8 cellular contexts compared by ENCODE assay signal in the genomic region with DNA sequence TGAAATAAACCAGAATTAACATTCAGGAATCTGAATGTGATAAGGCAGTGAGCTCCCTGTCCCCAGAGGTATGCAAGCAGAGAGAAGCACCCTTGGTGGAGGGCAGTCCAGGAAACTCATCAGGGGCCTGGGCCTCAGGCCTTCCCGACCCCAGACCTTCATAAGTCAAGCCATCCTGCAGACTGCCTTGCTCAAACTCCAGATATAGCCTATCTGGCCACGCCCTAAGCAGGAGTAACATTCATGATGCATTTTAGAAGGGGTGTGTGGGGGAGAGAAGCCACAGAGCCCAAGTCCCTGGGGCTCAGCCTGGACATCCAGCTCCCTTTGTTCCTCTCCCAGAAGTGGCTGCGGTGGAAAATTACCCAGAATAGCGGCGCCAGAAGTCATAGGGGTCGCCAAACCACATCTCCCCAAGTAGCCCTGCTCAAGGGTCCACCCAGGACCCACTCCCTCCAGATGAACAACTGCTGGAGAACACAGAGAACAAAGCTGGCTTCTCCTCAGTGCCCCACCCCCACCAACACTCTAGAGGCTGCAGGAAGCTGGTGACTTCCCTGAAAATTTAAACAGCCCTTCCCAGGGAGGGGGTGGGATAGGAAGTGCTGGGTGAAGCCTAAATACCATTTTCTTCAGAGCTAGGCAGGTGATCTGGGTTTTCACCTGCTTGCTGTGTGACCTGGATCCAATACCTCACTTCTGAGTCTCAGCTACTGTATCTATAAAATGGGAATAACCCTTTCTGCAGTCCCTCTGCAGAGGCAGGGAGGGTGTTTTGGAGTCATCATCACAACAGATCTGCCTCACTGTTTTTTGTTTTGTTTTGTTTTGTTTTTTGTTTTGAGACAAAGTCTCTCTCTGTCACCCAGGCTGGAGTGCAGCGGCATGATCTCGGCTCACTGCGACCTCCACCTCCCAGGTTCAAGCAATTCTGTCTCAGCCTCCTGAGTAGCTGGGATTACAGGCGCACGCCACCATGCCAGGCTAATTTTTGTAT. TPM values are rescaled to one million over a fixed set of nuclear protein-coding genes. Genes with fewer than 3 reads are reported as not detected.
A peak's percentile ranks its signal among the peaks of the same experiment; 100 is the strongest.
DNase-seq lines count a peak whose midpoint lies in the region; ATAC-seq and TF ChIP-seq lines count a peak whose summit lies in the region.

No MANE protein-coding gene starts in this region.

- H3K9me3 ChIP-seq in lung (ENCODE audit: control insufficient read depth in 2 of 2, insufficient read depth in 1 of 2, low read length in 1 of 2) = no peaks in the 10 kb centered on the region

- 47 to 49% methylated on average over 11 of the region's 11 CpGs for WGBS in lung, 2 donors

- no peak for DNase-seq in T-helper 2 cell treated with Interferon-gamma antibody and Interleukin-4, amounts not matched to agents 5 μg/mL and 100 μg/mL, for 36 hours (ENCODE audit: low spot score)
- no peak for DNase-seq in T-helper 2 cell
- peak; percentile 39 for DNase-seq in NOMO-1 treated with DMSO at 0.1 percent for 48 hours (lab: John Stamatoyannopoulos, UW; ENCODE audit: unreplicated experiment)
- DNase-seq in cerebellar cortex (ENCODE audit: low spot score) = peak; percentile 78
- peak; percentile 75 for DNase-seq in lung (ENCODE audit: low spot score)
- peak; percentile 84 for DNase-seq in ureter (ENCODE audit: low spot score)
- no peak for DNase-seq in AG20443 (ENCODE audit: low spot score)

- no peak for ATAC-seq in lung (ENCODE audit: insufficient read depth, low FRiP score)
- no peak for ATAC-seq in HG02623 (IDR thresholded peaks at IDR 0.05; ENCODE audit: unreplicated experiment)

- H3K4me1 Mint-ChIP-seq in T-helper 2 cell treated with Interferon-gamma antibody and Interleukin-4, amounts not matched to agents 5 μg/mL and 100 μg/mL, for 36 hours (ENCODE audit: low read depth) = peaks cover 66% of the 10 kb centered on the region

- H3K36me3 ChIP-seq in lung (ENCODE audit: control insufficient read depth in 2 of 2, insufficient read depth in 2 of 2, low read length in 2 of 2) = no peaks in the 10 kb centered on the region

- H3K4me3 ChIP-seq in lung = no peak overlapping the region

- H3K27ac ChIP-seq in lung (ENCODE audit: low read depth in 1 of 2, low read length in 1 of 2) = peak overlapping the region; percentile 98 to 100

- H3K36me3 Mint-ChIP-seq in T-helper 2 cell treated with Interferon-gamma antibody and Interleukin-4, amounts not matched to agents 5 μg/mL and 100 μg/mL, for 36 hours (ENCODE audit: low read depth) = peaks cover 16% of the 10 kb centered on the region

- peak overlapping the region; percentile 90 for H3K4me3 Mint-ChIP-seq in T-helper 2 cell treated with Interferon-gamma antibody and Interleukin-4, amounts not matched to agents 5 μg/mL and 100 μg/mL, for 36 hours

- H3K27ac Mint-ChIP-seq in T-helper 2 cell treated with Interferon-gamma antibody and Interleukin-4, amounts not matched to agents 5 μg/mL and 100 μg/mL, for 36 hours = peak overlapping the region; percentile 97

- H3K27me3 Mint-ChIP-seq in T-helper 2 cell treated with Interferon-gamma antibody and Interleukin-4, amounts not matched to agents 5 μg/mL and 100 μg/mL, for 36 hours (ENCODE audit: low read depth) = no peaks in the 10 kb centered on the region

- peaks cover 24 to 46% of the 10 kb centered on the region in 2 donors for H3K4me1 ChIP-seq in lung (ENCODE audit: control insufficient read depth in 2 of 2, insufficient read depth in 2 of 2, low read length in 2 of 2)

- no peaks in the 10 kb centered on the region for H3K27me3 ChIP-seq in lung (ENCODE audit: control insufficient read depth, insufficient read depth)

- no peak for TF ChIP-seq CTCF in lung (IDR thresholded peaks at IDR 0.05; ENCODE audit: control extremely low read depth, extremely low read depth)

- H3K9me3 Mint-ChIP-seq in T-helper 2 cell treated with Interferon-gamma antibody and Interleukin-4, amounts not matched to agents 5 μg/mL and 100 μg/mL, for 36 hours = no peaks in the 10 kb centered on the region

RNA-seq across cellular contexts. Expression of gene SREBF1, which starts 1.5 kb away (rescaled TPM):
- total RNA-seq in lung (100 to 1,000 TPM in 1 of 2 donors, 10 to 100 TPM in 1; 84.6 to 134 TPM), ureter (127 TPM)
- polyA plus RNA-seq in lung = 10 to 100 TPM; 68.4 to 76.8 TPM

Comparison
In these comparisons a context has a peak if more than half of its experiments do, and no peak if none do; other contexts are left out.
1. DNase-seq: peak in NOMO-1 treated with DMSO at 0.1 percent for 48 hours (single experiment), cerebellar cortex (single experiment), lung (single experiment) and ureter (single experiment); none in T-helper 2 cell treated with Interferon-gamma antibody and Interleukin-4, amounts not matched to agents 5 μg/mL and 100 μg/mL, for 36 hours (single experiment), T-helper 2 cell (0 of 5) and AG20443 (single experiment).